Comparison of ENCODE assay signal across 20 cellular contexts in genomic region chr1:156389311-156389710, GRCh38. TPM values are rescaled to one million over a fixed set of nuclear protein-coding genes. Genes with fewer than 3 reads are reported as not detected.
A peak's percentile ranks its signal among the peaks of the same experiment; 100 is the strongest.
DNase-seq lines count a peak whose midpoint lies in the region; FAIRE-seq lines count a peak whose summit lies in the region.
"Had no signal": no experiment of that assay in that cellular context is flagged by ENCODE, and none has a peak within 500 bp of the region (broad histone marks: within the 10 kb centered on the region; RNA-seq: fewer than 3 reads in every experiment).

No MANE protein-coding gene starts in this region.

- peak overlapping the region; percentile 91 for H3K27ac ChIP-seq in layer of hippocampus (ENCODE audit: low read depth, low read length)
- H3K27ac ChIP-seq: 22Rv1 had no signal

- no peaks in the 10 kb centered on the region for H3K9me3 Mint-ChIP-seq in activated CD4-positive, alpha-beta memory T cell treated with anti-CD3 and anti-CD28 coated beads, Interleukin-2, amount 10 ng/mL, durations not matched to agents 7 days and 5 days

- peak; percentile 30 for DNase-seq in DMS53 (lab: John Stamatoyannopoulos, UW)
- no peak for DNase-seq in DMS53 treated with DMSO at 0.1 percent for 48 hours (lab: John Stamatoyannopoulos, UW; ENCODE audit: unreplicated experiment)
- peak; percentile 67 for DNase-seq in cerebellar cortex (ENCODE audit: low spot score)
- no peak for DNase-seq in HUDEP-2 (lab: John Stamatoyannopoulos, UW; ENCODE audit: unreplicated experiment in 76 of 76)
- no peak for DNase-seq in stimulated activated CD4-positive, alpha-beta T cell treated with anti-CD3 and anti-CD28 coated beads, Interleukin-1b, Interleukin-23, amount 100 ng/mL, for 48 hours
- no peak for DNase-seq in RCC 7860 (ENCODE audit: low spot score)
- DNase-seq in activated CD4-positive, alpha-beta memory T cell treated with anti-CD3 and anti-CD28 coated beads, Interleukin-2, amount 10 ng/mL, durations not matched to agents 7 days and 5 days = no peak
- DNase-seq: AML-193, GDM1, HCEC 1CT, NCI-H1105, NCI-H1694, NCI-H2081 treated with DMSO at 0.1 percent for 48 hours, NCI-H510A, NCI-H82, RPMI8226 had no signal

- H3K27ac Mint-ChIP-seq in activated CD4-positive, alpha-beta memory T cell treated with anti-CD3 and anti-CD28 coated beads, Interleukin-2, amount 10 ng/mL, durations not matched to agents 7 days and 5 days = no peak overlapping the region

- no peaks in the 10 kb centered on the region for H3K36me3 Mint-ChIP-seq in activated CD4-positive, alpha-beta memory T cell treated with anti-CD3 and anti-CD28 coated beads, Interleukin-2, amount 10 ng/mL, durations not matched to agents 7 days and 5 days (ENCODE audit: low read depth)
- H3K36me3 Mint-ChIP-seq: CD14-positive monocyte had no signal

- POLR2A ChIA-PET in activated CD4-positive, alpha-beta memory T cell treated with anti-CD3 and anti-CD28 coated beads, Interleukin-2, amount 10 ng/mL, durations not matched to agents 7 days and 5 days (lab: Charles Lee) = interaction anchor here (1.4 kb wide), 1 partner anchor 211 kb away, joined by 3 read pairs; no protein-coding TSS in a partner anchor

- H3K4me3 Mint-ChIP-seq in activated CD4-positive, alpha-beta memory T cell treated with anti-CD3 and anti-CD28 coated beads, Interleukin-2, amount 10 ng/mL, durations not matched to agents 7 days and 5 days = no peak overlapping the region

- no peaks in the 10 kb centered on the region for H3K27me3 ChIP-seq in layer of hippocampus (ENCODE audit: control insufficient read depth, insufficient read depth, low read length)

- no peak for FAIRE-seq in RCC 7860 (lab: Jason Lieb, UNC)
- FAIRE-seq: K562 had no signal

- CTCF ChIA-PET in activated CD4-positive, alpha-beta memory T cell treated with anti-CD3 and anti-CD28 coated beads, Interleukin-2, amount 10 ng/mL, durations not matched to agents 7 days and 5 days (lab: Charles Lee) = interaction anchor here (1.2 to 2.4 kb wide), 2 partner anchors 52 to 57 kb away, joined by 3 to 16 read pairs; partner anchors contain the start of genes CCT3 and TSACC

- peaks cover 29% of the 10 kb centered on the region for H3K27me3 Mint-ChIP-seq in activated CD4-positive, alpha-beta memory T cell treated with anti-CD3 and anti-CD28 coated beads, Interleukin-2, amount 10 ng/mL, durations not matched to agents 7 days and 5 days

- peaks cover 4% of the 10 kb centered on the region for H3K4me1 Mint-ChIP-seq in activated CD4-positive, alpha-beta memory T cell treated with anti-CD3 and anti-CD28 coated beads, Interleukin-2, amount 10 ng/mL, durations not matched to agents 7 days and 5 days

RNA-seq across cellular contexts. Expression of gene RHBG, which starts 20.3 kb away (rescaled TPM):
- not detected for total RNA-seq in activated CD4-positive, alpha-beta memory T cell treated with anti-CD3 and anti-CD28 coated beads, Interleukin-2, amount 10 ng/mL, durations not matched to agents 7 days and 5 days
- total RNA-seq: K562 had no signal

RNA-seq across cellular contexts. Expression of gene TSACC, which starts 51.0 kb away (rescaled TPM):
- total RNA-seq in activated CD4-positive, alpha-beta memory T cell treated with anti-CD3 and anti-CD28 coated beads, Interleukin-2, amount 10 ng/mL, durations not matched to agents 7 days and 5 days = under 1 TPM in 1 of 2 experiments, not detected in 1; 0.65 TPM

RNA-seq across cellular contexts. Expression of gene CCT3, which starts 51.2 kb away (rescaled TPM):
- total RNA-seq in activated CD4-positive, alpha-beta memory T cell treated with anti-CD3 and anti-CD28 coated beads, Interleukin-2, amount 10 ng/mL, durations not matched to agents 7 days and 5 days = 100 to 1,000 TPM; 181 to 184 TPM

Comparison
In these comparisons a context has a peak if more than half of its experiments do, and no peak if none do; other contexts are left out.
1. DNase-seq: peak in DMS53 (single experiment) and cerebellar cortex (single experiment); none in DMS53 treated with DMSO at 0.1 percent for 48 hours (single experiment), HUDEP-2 (0 of 76), stimulated activated CD4-positive, alpha-beta T cell treated with anti-CD3 and anti-CD28 coated beads, Interleukin-1b, Interleukin-23, amount 100 ng/mL, for 48 hours (single experiment), RCC 7860 (single experiment) and activated CD4-positive, alpha-beta memory T cell treated with anti-CD3 and anti-CD28 coated beads, Interleukin-2, amount 10 ng/mL, durations not matched to agents 7 days and 5 days (single experiment).